8 cellular contexts compared by ENCODE assay signal in the genomic region with DNA sequence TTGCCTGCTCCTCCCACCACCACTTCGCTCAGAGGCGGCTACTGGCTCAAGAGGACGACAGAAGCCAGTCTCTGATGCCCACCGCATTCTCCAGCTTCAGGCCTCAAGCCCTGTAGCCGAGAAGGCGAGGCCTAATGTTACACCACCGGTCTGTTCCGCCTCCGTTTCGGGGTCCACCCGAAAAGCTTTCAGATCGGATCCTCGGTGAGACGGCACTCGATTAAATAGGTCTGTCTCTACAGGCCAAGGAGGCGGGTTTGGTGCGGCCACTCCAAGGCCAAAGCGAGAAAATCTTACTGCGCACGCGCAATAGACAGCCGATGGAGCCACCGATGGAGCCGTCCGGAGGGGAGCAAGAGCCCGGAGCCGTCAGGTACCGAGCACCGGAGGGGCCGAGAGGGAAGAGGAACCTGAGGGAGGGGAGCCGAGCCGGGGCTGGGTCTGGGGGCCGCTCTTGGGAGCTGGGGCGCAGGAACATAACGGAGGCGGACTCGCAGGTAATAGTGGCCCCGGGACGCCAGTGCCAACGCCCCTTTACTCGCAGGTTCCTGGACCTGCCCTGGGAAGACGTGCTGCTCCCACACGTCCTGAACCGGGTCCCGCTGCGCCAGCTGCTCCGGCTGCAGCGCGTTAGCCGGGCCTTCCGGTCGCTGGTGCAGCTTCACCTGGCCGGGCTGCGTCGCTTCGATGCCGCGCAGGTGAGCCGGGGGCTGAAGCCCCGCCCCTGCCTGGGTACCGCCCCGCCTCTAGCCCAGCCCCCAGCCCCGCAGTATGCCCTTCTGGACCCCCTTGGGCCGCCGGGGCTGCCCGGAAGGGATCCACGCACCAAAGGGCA. TPM values are rescaled to one million over a fixed set of nuclear protein-coding genes. Genes with fewer than 3 reads are reported as not detected.
DNase-seq lines count a peak whose midpoint lies in the region; ATAC-seq and TF ChIP-seq lines count a peak whose summit lies in the region.

A gene with protein sequence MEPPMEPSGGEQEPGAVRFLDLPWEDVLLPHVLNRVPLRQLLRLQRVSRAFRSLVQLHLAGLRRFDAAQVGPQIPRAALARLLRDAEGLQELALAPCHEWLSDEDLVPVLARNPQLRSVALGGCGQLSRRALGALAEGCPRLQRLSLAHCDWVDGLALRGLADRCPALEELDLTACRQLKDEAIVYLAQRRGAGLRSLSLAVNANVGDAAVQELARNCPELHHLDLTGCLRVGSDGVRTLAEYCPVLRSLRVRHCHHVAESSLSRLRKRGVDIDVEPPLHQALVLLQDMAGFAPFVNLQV (plus strand): TSS at position 27 of the 835 bp plus-strand sequence. CDS start 294 bp downstream, at position 321.

- peaks cover 9% of the 10 kb centered on the region for H4K20me1 ChIP-seq in osteoblast (ENCODE audit: insufficient read depth, low read length)

- ATAC-seq in HG02623 (IDR thresholded peaks at IDR 0.05; ENCODE audit: unreplicated experiment) (peak; percentile 68), thoracic aorta (ENCODE audit: insufficient number of reproducible peaks, low FRiP score, low read depth) (peak; percentile 95)

- H3K79me2 ChIP-seq in osteoblast (ENCODE audit: insufficient read depth, low read length) = peaks cover 12% of the 10 kb centered on the region

- no peaks in the 10 kb centered on the region for H3K36me3 Mint-ChIP-seq in activated naive CD8-positive, alpha-beta T cell

- peak within 1 kb of the TSS; percentile 94 for H3K27ac Mint-ChIP-seq in activated naive CD8-positive, alpha-beta T cell

- H3K36me3 ChIP-seq in osteoblast (ENCODE audit: insufficient read depth, low read length) = peaks cover 10% of the 10 kb centered on the region
- H3K36me3 ChIP-seq in thoracic aorta = peaks cover 16% of the 10 kb centered on the region

- peaks cover 35% of the 10 kb centered on the region for H3K4me1 Mint-ChIP-seq in activated naive CD8-positive, alpha-beta T cell (ENCODE audit: low read depth)

- H3K4me3 Mint-ChIP-seq in activated naive CD8-positive, alpha-beta T cell = peak within 1 kb of the TSS; percentile 97

- peaks cover 13% of the 10 kb centered on the region for H3K27me3 Mint-ChIP-seq in activated naive CD8-positive, alpha-beta T cell

- H3K4me1 ChIP-seq in osteoblast (ENCODE audit: insufficient read depth, low read length) (peaks cover 20% of the 10 kb centered on the region), thoracic aorta (ENCODE audit: control insufficient read depth in 1 of 2, low read depth in 2 of 2) (peaks cover 21 to 33% of the 10 kb centered on the region in 2 donors)

- peak within 1 kb of the TSS; percentile 95 for H2AFZ ChIP-seq in osteoblast (ENCODE audit: low read length)

- H3K9me3 ChIP-seq in osteoblast (ENCODE audit: low read depth, low read length) = no peaks in the 10 kb centered on the region
- H3K9me3 ChIP-seq in thoracic aorta = no peaks in the 10 kb centered on the region

- TF ChIP-seq CTCF in osteoblast (IDR thresholded peaks at IDR 0.05; ENCODE audit: extremely low read depth, low read depth, low read length) (no peak), thoracic aorta (IDR thresholded peaks at IDR 0.05) (no peak)

- H3K27me3 ChIP-seq in osteoblast (ENCODE audit: insufficient read depth, low read length) (peaks cover 14% of the 10 kb centered on the region), thoracic aorta (replicated peaks; ENCODE audit: insufficient read depth) (no peaks in the 10 kb centered on the region)

- H3K27ac ChIP-seq in osteoblast (ENCODE audit: low read depth, low read length) = peak within 1 kb of the TSS; percentile 69
- peak within 1 kb of the TSS; percentile 72 to 80 for H3K27ac ChIP-seq in thoracic aorta

- no peaks in the 10 kb centered on the region for H3K9me3 Mint-ChIP-seq in activated naive CD8-positive, alpha-beta T cell (ENCODE audit: low read depth)

- DNase-seq in NCI-H1105 (lab: John Stamatoyannopoulos, UW) = peak; percentile 80
- peak; percentile 96 for DNase-seq in SKM-1 treated with dmso at 0.1 percent for 144 hours (lab: John Stamatoyannopoulos, UW; ENCODE audit: unreplicated experiment)
- peak; percentile 97 for DNase-seq in glomerular visceral epithelial cell (ENCODE audit: extremely low spot score)
- DNase-seq in osteoblast (ENCODE audit: insufficient read length, low spot score, missing footprints) = peak; percentile 100
- DNase-seq in thoracic aorta (ENCODE audit: low spot score) = peak; percentile 96

- H3K4me2 ChIP-seq in osteoblast (ENCODE audit: insufficient read depth, low read length) = peak within 1 kb of the TSS; percentile 89

- peak within 1 kb of the TSS; percentile 74 for H3K4me3 ChIP-seq in GM08714 (ENCODE audit: low read length)
- H3K4me3 ChIP-seq in osteoblast (ENCODE audit: insufficient read depth, low read length) = peak within 1 kb of the TSS; percentile 78
- H3K4me3 ChIP-seq in thoracic aorta = peak within 1 kb of the TSS; percentile 99

RNA-seq across cellular contexts. Expression of the gene that starts here (rescaled TPM):
- total RNA-seq in osteoblast = 5.9 and 9.4 TPM in 2 replicates
- total RNA-seq in thoracic aorta = 10 to 100 TPM; 19.8 to 24.0 TPM

Comparison
In these comparisons a context has a peak if more than half of its experiments do, and no peak if none do; other contexts are left out.
1. Peak in every context shown above with its lines: DNase-seq, ATAC-seq, H3K4me3 ChIP-seq and H3K27ac ChIP-seq.